Comparison of ENCODE assay signal across 24 cellular contexts in the genomic region with DNA sequence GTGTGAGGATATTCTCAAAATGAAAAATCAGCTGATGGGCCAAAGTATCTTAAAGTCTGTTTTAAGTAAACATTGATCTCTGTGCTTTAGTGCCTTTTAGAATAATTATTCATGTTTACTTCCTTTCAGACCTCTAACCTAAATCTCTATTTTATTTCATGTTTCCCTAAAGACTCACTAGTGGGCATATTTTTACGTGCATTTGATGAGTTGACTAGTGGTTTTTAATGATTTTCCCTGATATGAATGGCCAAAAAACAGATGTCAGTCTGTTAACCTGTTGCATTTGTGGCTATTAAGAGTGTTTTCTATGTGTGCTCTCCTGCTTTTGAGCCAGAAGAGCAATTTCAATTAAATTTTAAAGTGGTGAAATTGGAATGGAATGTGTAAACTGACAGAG. TPM values are rescaled to one million over a fixed set of nuclear protein-coding genes. Genes with fewer than 3 reads are reported as not detected.
A peak's percentile ranks its signal among the peaks of the same experiment; 100 is the strongest.
DNase-seq lines count a peak whose midpoint lies in the region; ATAC-seq, FAIRE-seq and TF ChIP-seq lines count a peak whose summit lies in the region.
"Had no signal": no experiment of that assay in that cellular context is flagged by ENCODE, and none has a peak within 500 bp of the region (broad histone marks: within the 10 kb centered on the region; RNA-seq: fewer than 3 reads in every experiment).

No MANE protein-coding gene starts in this region.

- POLR2A ChIA-PET in HEK293 (lab: Yijun Ruan, JAX) (no interaction called here), OCI-LY7 (lab: Charles Lee) (interaction anchor here (0.7 to 1.3 kb wide), 2 partner anchors 10 to 1851 kb away, joined by 3 to 4 read pairs; no protein-coding TSS in a partner anchor)

- no peaks in the 10 kb centered on the region for H4K20me1 ChIP-seq in OCI-LY7 (ENCODE audit: insufficient read depth, low read length)

- H3K27ac Mint-ChIP-seq in nephron progenitor cell, result peak overlapping the region; percentile 13
- H3K27ac Mint-ChIP-seq: CD14-positive monocyte; CD4-positive, CD25-positive, alpha-beta regulatory T cell had no signal

- no peaks in the 10 kb centered on the region for H3K27me3 ChIP-seq in lower lobe of right lung (ENCODE audit: low read depth)
- H3K27me3 ChIP-seq: BE2C, BLaER1 had no signal

- no peaks in the 10 kb centered on the region for H3K27me3 Mint-ChIP-seq in nephron progenitor cell (ENCODE audit: low read depth, poor library complexity)
- H3K27me3 Mint-ChIP-seq: CD4-positive, alpha-beta memory T cell; CD8-positive, alpha-beta memory T cell had no signal

- intact Hi-C loops in OCI-LY7 (cut with micrococcal nuclease; ENCODE audit: unreplicated experiment) (no loop called here), lower lobe of right lung (cut with DNase I) (no loop called here)

- 0 out of 2 replicates have a peak, but pooled peaks cover 4% of the 10 kb centered on the region for H3K4me1 ChIP-seq in HEK293 (ENCODE audit: control insufficient read depth, insufficient read depth, low read length)
- no peaks in the 10 kb centered on the region for H3K4me1 ChIP-seq in OCI-LY7 (ENCODE audit: insufficient read depth, low read length, poor library complexity, severe bottlenecking)
- H3K4me1 ChIP-seq in lower lobe of right lung, result no peaks in the 10 kb centered on the region

- H3K4me3 Mint-ChIP-seq in nephron progenitor cell, result no peak overlapping the region
- H3K4me3 Mint-ChIP-seq: CD14-positive monocyte; CD4-positive, alpha-beta memory T cell; CD4-positive, CD25-positive, alpha-beta regulatory T cell; CD8-positive, alpha-beta memory T cell had no signal

- peaks cover 28% of the 10 kb centered on the region for H3K36me3 Mint-ChIP-seq in nephron progenitor cell (ENCODE audit: low read depth)
- H3K36me3 Mint-ChIP-seq: CD4-positive, alpha-beta memory T cell; CD4-positive, CD25-positive, alpha-beta regulatory T cell had no signal

- no peaks in the 10 kb centered on the region for H3K9me2 ChIP-seq in OCI-LY7 (ENCODE audit: insufficient read depth, low read length)

- no peak overlapping the region for H3K4me2 ChIP-seq in OCI-LY7 (ENCODE audit: low read length)
- H3K4me2 ChIP-seq: BLaER1 had no signal

- TF ChIP-seq CTCF in HEK293 (tag by site-specific recombination; IDR thresholded peaks at IDR 0.05), result no peak
- no peak for TF ChIP-seq CTCF in OCI-LY7 (conservative IDR thresholded peaks at IDR 0.05; ENCODE audit: low read length)
- no peak for TF ChIP-seq CTCF in nephron progenitor cell (IDR thresholded peaks at IDR 0.05)
- no peak for TF ChIP-seq CTCF in lower lobe of right lung (IDR thresholded peaks at IDR 0.05)

- DNase-seq in OCI-LY7 (ENCODE audit: low spot score) (no peak), nephron progenitor cell (no peak), NCI-H748 treated with DMSO at 0.1 percent for 48 hours (lab: John Stamatoyannopoulos, UW) (no peak), RCC 7860 (ENCODE audit: low spot score) (no peak), lower lobe of right lung (no peak)
- DNase-seq: 8988T; ACHN; BE2C; C1 segment of cervical spinal cord; CD4-positive, alpha-beta memory T cell; CD4-positive, CD25-positive, alpha-beta regulatory T cell; CD8-positive, alpha-beta memory T cell; COR-L47; DMS79 treated with DMSO at 0.1 percent for 48 hours; GF-D8 had no signal

- peaks cover 6% of the 10 kb centered on the region for H3K9me3 Mint-ChIP-seq in nephron progenitor cell
- H3K9me3 Mint-ChIP-seq: CD4-positive, alpha-beta memory T cell; CD8-positive, alpha-beta memory T cell had no signal

- no peak for ATAC-seq in HG02798 (IDR thresholded peaks at IDR 0.05; ENCODE audit: poor library complexity, unreplicated experiment)
- no peak for ATAC-seq in lower lobe of right lung

- no peaks in the 10 kb centered on the region for H3K79me2 ChIP-seq in OCI-LY7 (ENCODE audit: insufficient read depth, low read depth, low read length)

- H2AFZ ChIP-seq in OCI-LY7 (ENCODE audit: low read length), result 0 out of 2 replicates have a peak overlapping the region, but pooled peaks have one; percentile 1

- CTCF ChIA-PET in HEK293 (lab: Yijun Ruan, JAX), result no interaction called here
- CTCF ChIA-PET in OCI-LY7 (lab: Charles Lee; ENCODE audit: unreplicated experiment), result no interaction called here

- no peak overlapping the region for H3K4me3 ChIP-seq in HEK293 (ENCODE audit: low read depth, low read length)
- H3K4me3 ChIP-seq in OCI-LY7 (ENCODE audit: low read depth, low read length, poor library complexity, severe bottlenecking), result no peak overlapping the region
- no peak overlapping the region for H3K4me3 ChIP-seq in lower lobe of right lung
- H3K4me3 ChIP-seq: BLaER1 had no signal

- H3K4me1 Mint-ChIP-seq in nephron progenitor cell, result peaks cover 11% of the 10 kb centered on the region
- H3K4me1 Mint-ChIP-seq: CD14-positive monocyte had no signal

- H3K9me3 ChIP-seq in HEK293 (ENCODE audit: control insufficient read depth, insufficient read depth, low read depth, low read length), result no peaks in the 10 kb centered on the region
- no peaks in the 10 kb centered on the region for H3K9me3 ChIP-seq in OCI-LY7 (ENCODE audit: low read length)
- no peaks in the 10 kb centered on the region for H3K9me3 ChIP-seq in lower lobe of right lung
- H3K9me3 ChIP-seq: BE2C, BLaER1 had no signal

- no peak for FAIRE-seq in RCC 7860 (lab: Jason Lieb, UNC)
- FAIRE-seq: A204.1, D721Med, G401.6, GM12891, GM19239 had no signal

- no TSS peak for BruUV-seq in OCI-LY7 (replicated peaks; lab: Mats Ljungman, UMichigan)

- no peak overlapping the region for H3K27ac ChIP-seq in HEK293 (ENCODE audit: extremely low read depth, low read depth, low read length)
- no peak overlapping the region for H3K27ac ChIP-seq in OCI-LY7 (ENCODE audit: low read depth, low read length, poor library complexity, severe bottlenecking)
- H3K27ac ChIP-seq in lower lobe of right lung, result no peak overlapping the region
- H3K27ac ChIP-seq: BLaER1 had no signal

- H3K36me3 ChIP-seq in HEK293 (ENCODE audit: control insufficient read depth in 2 of 2, insufficient read depth in 1 of 2, low read length in 2 of 2) (no peaks in the 10 kb centered on the region; a peak in 1 of 3 replicates), OCI-LY7 (ENCODE audit: insufficient read depth, low read length) (no peaks in the 10 kb centered on the region), lower lobe of right lung (no peaks in the 10 kb centered on the region)
- H3K36me3 ChIP-seq: BE2C had no signal

TF ChIP-seq in HEK293, 187 proteins besides CTCF, POLR2A, EP300 and RAD21 (continues in another document):
- TF ChIP-seq, protein P1, sequence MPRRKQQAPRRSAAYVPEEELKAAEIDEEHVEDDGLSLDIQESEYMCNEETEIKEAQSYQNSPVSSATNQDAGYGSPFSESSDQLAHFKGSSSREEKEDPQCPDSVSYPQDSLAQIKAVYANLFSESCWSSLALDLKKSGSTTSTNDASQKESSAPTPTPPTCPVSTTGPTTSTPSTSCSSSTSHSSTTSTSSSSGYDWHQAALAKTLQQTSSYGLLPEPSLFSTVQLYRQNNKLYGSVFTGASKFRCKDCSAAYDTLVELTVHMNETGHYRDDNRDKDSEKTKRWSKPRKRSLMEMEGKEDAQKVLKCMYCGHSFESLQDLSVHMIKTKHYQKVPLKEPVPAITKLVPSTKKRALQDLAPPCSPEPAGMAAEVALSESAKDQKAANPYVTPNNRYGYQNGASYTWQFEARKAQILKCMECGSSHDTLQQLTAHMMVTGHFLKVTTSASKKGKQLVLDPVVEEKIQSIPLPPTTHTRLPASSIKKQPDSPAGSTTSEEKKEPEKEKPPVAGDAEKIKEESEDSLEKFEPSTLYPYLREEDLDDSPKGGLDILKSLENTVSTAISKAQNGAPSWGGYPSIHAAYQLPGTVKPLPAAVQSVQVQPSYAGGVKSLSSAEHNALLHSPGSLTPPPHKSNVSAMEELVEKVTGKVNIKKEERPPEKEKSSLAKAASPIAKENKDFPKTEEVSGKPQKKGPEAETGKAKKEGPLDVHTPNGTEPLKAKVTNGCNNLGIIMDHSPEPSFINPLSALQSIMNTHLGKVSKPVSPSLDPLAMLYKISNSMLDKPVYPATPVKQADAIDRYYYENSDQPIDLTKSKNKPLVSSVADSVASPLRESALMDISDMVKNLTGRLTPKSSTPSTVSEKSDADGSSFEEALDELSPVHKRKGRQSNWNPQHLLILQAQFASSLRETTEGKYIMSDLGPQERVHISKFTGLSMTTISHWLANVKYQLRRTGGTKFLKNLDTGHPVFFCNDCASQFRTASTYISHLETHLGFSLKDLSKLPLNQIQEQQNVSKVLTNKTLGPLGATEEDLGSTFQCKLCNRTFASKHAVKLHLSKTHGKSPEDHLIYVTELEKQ (tag by site-specific recombination; IDR thresholded peaks at IDR 0.05; ENCODE audit: borderline replicate concordance), result no peak
- no peak for TF ChIP-seq ZNF561 (tag by site-specific recombination; IDR thresholded peaks at IDR 0.05; ENCODE audit: borderline replicate concordance)
- TF ChIP-seq, protein P2, sequence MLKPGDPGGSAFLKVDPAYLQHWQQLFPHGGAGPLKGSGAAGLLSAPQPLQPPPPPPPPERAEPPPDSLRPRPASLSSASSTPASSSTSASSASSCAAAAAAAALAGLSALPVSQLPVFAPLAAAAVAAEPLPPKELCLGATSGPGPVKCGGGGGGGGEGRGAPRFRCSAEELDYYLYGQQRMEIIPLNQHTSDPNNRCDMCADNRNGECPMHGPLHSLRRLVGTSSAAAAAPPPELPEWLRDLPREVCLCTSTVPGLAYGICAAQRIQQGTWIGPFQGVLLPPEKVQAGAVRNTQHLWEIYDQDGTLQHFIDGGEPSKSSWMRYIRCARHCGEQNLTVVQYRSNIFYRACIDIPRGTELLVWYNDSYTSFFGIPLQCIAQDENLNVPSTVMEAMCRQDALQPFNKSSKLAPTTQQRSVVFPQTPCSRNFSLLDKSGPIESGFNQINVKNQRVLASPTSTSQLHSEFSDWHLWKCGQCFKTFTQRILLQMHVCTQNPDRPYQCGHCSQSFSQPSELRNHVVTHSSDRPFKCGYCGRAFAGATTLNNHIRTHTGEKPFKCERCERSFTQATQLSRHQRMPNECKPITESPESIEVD (tag by site-specific recombination; IDR thresholded peaks at IDR 0.05), result peak; percentile 73
- TF ChIP-seq ZNF843 (tag by site-specific recombination; IDR thresholded peaks at IDR 0.05), result no peak
- TF ChIP-seq SCRT2 (tag by site-specific recombination; IDR thresholded peaks at IDR 0.05), result peak; percentile 81
- TF ChIP-seq, protein P3, sequence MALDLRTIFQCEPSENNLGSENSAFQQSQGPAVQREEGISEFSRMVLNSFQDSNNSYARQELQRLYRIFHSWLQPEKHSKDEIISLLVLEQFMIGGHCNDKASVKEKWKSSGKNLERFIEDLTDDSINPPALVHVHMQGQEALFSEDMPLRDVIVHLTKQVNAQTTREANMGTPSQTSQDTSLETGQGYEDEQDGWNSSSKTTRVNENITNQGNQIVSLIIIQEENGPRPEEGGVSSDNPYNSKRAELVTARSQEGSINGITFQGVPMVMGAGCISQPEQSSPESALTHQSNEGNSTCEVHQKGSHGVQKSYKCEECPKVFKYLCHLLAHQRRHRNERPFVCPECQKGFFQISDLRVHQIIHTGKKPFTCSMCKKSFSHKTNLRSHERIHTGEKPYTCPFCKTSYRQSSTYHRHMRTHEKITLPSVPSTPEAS (tag by site-specific recombination; IDR thresholded peaks at IDR 0.05), result no peak

RNA-seq across cellular contexts. Expression of a gene that starts 6.9 kb away (rescaled TPM):
- not detected in 2 replicates for total RNA-seq in OCI-LY7 (2014; rRNA removed; shearing (Covaris generic))
- total RNA-seq in OCI-LY7 (2022) (2.0 and 3.1 TPM in 2 replicates), lower lobe of right lung (12.3 TPM)

RNA-seq across cellular contexts. Expression of a gene that starts 21.4 kb away (rescaled TPM):
- 29.2 and 34.2 TPM in 2 replicates for total RNA-seq in OCI-LY7 (2014; rRNA removed; shearing (Covaris generic))
- 32.3 and 37.3 TPM in 2 replicates for total RNA-seq in OCI-LY7 (2022)
- 45.2 TPM for total RNA-seq in lower lobe of right lung
